ENCODE assay signal across 8 cellular contexts in the genomic region with DNA sequence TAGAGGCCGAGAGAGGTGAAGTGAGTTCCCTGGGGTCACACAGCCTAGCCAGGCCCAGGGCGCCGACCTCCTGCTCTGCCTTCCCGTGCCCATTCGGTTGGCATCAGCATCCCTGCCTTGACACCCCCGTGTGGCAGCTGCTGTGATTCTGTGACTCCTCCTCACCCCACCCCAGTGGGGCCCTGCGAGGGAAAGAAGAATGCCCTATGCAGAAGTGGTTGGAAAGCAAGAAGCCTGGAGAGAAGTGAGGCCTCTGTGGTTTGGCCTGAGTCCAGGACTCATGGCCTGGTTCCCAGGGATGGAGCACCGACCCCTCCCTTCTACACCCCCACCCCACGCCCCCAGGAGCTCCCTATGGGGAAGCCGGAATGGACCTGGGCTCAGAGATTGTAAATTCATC.
DNase-seq lines count a peak whose midpoint lies in the region; ATAC-seq, FAIRE-seq and TF ChIP-seq lines count a peak whose summit lies in the region.

No MANE protein-coding gene starts in this region.

- no peak overlapping the region for H3K4me3 ChIP-seq in colonic mucosa
- no peak overlapping the region for H3K4me3 ChIP-seq in neuronal stem cell (ENCODE audit: low read length in 2 of 2)

- no peak overlapping the region for H3K23ac ChIP-seq in neuronal stem cell (ENCODE audit: low read depth, low read length, poor library complexity)

- no peaks in the 10 kb centered on the region for H3K9me3 ChIP-seq in colonic mucosa
- no peaks in the 10 kb centered on the region for H3K9me3 ChIP-seq in neuronal stem cell (replicated peaks in 1 of 2; ENCODE audit: control insufficient read depth in 2 of 2, insufficient read depth in 1 of 2, low read depth in 1 of 2, low read length in 2 of 2)

- H2BK15ac ChIP-seq in neuronal stem cell (ENCODE audit: low read length) = peak overlapping the region; percentile 41

- no CpG with 5 or more reads among the region's 10 CpGs for WGBS in neuronal stem cell (ENCODE audit: extremely low coverage in 2 of 2, insufficient read length in 2 of 2, insufficient replicate concordance in 1 of 2), 2 donors

- peak overlapping the region; percentile 78 for H3K18ac ChIP-seq in neuronal stem cell (ENCODE audit: low read length)

- peak overlapping the region; percentile 51 for H2BK120ac ChIP-seq in neuronal stem cell (ENCODE audit: low read depth, low read length)

- no peak overlapping the region for H2AFZ ChIP-seq in neuronal stem cell (ENCODE audit: low read length)

- H3K4me2 ChIP-seq in neuronal stem cell (ENCODE audit: insufficient read depth, low read length, poor library complexity, severe bottlenecking) = peak overlapping the region; percentile 35

- H2AK5ac ChIP-seq in neuronal stem cell (ENCODE audit: low read depth, low read length) = peak overlapping the region; percentile 100

- H3K4me1 ChIP-seq in colonic mucosa = peaks cover 31% of the 10 kb centered on the region
- H3K4me1 ChIP-seq in neuronal stem cell (ENCODE audit: control insufficient read depth in 2 of 2, insufficient read depth in 1 of 2, low read depth in 1 of 2, low read length in 2 of 2) = peaks cover 53 to 59% of the 10 kb centered on the region in 2 donors

- H3K27me3 ChIP-seq in colonic mucosa (no peaks in the 10 kb centered on the region), neuronal stem cell (ENCODE audit: control insufficient read depth in 3 of 3, insufficient read depth in 3 of 3, low read depth in 1 of 3, low read length in 3 of 3) (no peaks in the 10 kb centered on the region)

- no peak overlapping the region for H4K8ac ChIP-seq in neuronal stem cell (ENCODE audit: low read depth, low read length)

- no peak overlapping the region for H3K14ac ChIP-seq in neuronal stem cell (ENCODE audit: low read length)

- ATAC-seq in HG02759 (IDR thresholded peaks at IDR 0.05; ENCODE audit: unreplicated experiment) = no peak

- TF ChIP-seq POLR2A in GM12892 (IDR thresholded peaks at IDR 0.05; ENCODE audit: low read depth, low read length) = no peak

- peak overlapping the region; percentile 80 for H2BK5ac ChIP-seq in neuronal stem cell (ENCODE audit: low read length)

- H3K4ac ChIP-seq in neuronal stem cell (ENCODE audit: low read length) = no peak overlapping the region

- no peak overlapping the region for H4K91ac ChIP-seq in neuronal stem cell (ENCODE audit: low read depth, low read length, poor library complexity)

- no peak for DNase-seq in GM12892 (ENCODE audit: insufficient read length)
- peak; percentile 32 for DNase-seq in NCI-H510A treated with DMSO at 0.1 percent for 48 hours (lab: John Stamatoyannopoulos, UW)
- DNase-seq in colonic mucosa = peak; percentile 51
- no peak for DNase-seq in neuronal stem cell (ENCODE audit: low spot score)
- DNase-seq in NCI-H1436 treated with DMSO at 0.1 percent for 48 hours (lab: John Stamatoyannopoulos, UW) = no peak
- no peak for DNase-seq in NCI-H2227 treated with DMSO at 0.1 percent for 48 hours (lab: John Stamatoyannopoulos, UW)
- no peak for DNase-seq in HPDE6-E6E7 (ENCODE audit: extremely low spot score)

- intact Hi-C loops in colonic mucosa (cut with DNase I) = no loop called here

- peak; percentile 74 for FAIRE-seq in GM12892 (lab: Jason Lieb, UNC)

- peak overlapping the region in 1 of 2 donors; percentile 24 for H3K9ac ChIP-seq in colonic mucosa (ENCODE audit: low read depth in 2 of 2, low read length in 2 of 2)
- H3K9ac ChIP-seq in neuronal stem cell (ENCODE audit: low read depth, low read length, poor library complexity) = peak overlapping the region; percentile 75

- H3K36me3 ChIP-seq in colonic mucosa = no peaks in the 10 kb centered on the region
- H3K36me3 ChIP-seq in neuronal stem cell (replicated peaks in 1 of 2; ENCODE audit: control insufficient read depth in 2 of 2, insufficient read depth in 2 of 2, low read length in 2 of 2) = peaks cover 0 to 4% of the 10 kb centered on the region in 2 donors

- peak overlapping the region; percentile 89 for H2BK12ac ChIP-seq in neuronal stem cell (ENCODE audit: low read length)

- peak overlapping the region; percentile 28 for H3K27ac ChIP-seq in colonic mucosa
- peak overlapping the region; percentile 92 for H3K27ac ChIP-seq in neuronal stem cell (replicated peaks; ENCODE audit: low read length)

- TF ChIP-seq CTCF in colonic mucosa (IDR thresholded peaks at IDR 0.05) = no peak

- H3K79me1 ChIP-seq in neuronal stem cell (ENCODE audit: low read depth, low read length) = peaks cover 32% of the 10 kb centered on the region

Comparison
In these comparisons a context has a peak if more than half of its experiments do, and no peak if none do; other contexts are left out.
1. DNase-seq: peak in NCI-H510A treated with DMSO at 0.1 percent for 48 hours (single experiment) and colonic mucosa (single experiment); none in GM12892 (single experiment), neuronal stem cell (single experiment), NCI-H1436 treated with DMSO at 0.1 percent for 48 hours (single experiment), NCI-H2227 treated with DMSO at 0.1 percent for 48 hours (single experiment) and HPDE6-E6E7 (single experiment).